24 cellular contexts compared by ENCODE assay signal in the genomic region with DNA sequence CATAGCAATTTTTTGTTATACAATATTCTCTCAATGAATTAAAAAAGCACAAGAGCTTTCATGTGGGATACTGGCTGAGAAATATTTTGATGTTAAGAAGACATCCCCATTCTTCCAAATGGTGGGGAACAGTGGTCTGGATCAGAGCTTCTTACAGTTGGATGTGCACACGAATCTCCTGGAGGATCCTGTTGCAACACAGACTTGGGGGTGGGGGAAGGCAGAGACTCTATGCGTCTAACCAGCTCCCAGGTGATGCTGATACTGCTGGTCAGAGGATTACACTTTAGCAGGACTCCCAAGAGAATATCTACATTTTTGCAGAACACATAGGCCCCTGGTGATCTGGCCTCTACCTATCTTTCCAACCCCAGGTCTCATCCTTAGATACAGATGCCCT.
"Had no signal": no experiment of that assay in that cellular context is flagged by ENCODE, and none has a peak within 500 bp of the region (broad histone marks: within the 10 kb centered on the region; RNA-seq: fewer than 3 reads in every experiment).

No MANE protein-coding gene starts in this region.

- H3K27ac ChIP-seq: stomach, suprapubic skin, testis, thoracic aorta, thyroid gland, tibial artery, tibial nerve, transverse colon, upper lobe of left lung, upper lobe of right lung, uterus, vagina had no signal

- FAIRE-seq: urothelium cell line had no signal

- H3K4me1 ChIP-seq: stomach, suprapubic skin, testis, thyroid gland, tibial artery, tibial nerve, transverse colon, upper lobe of left lung, upper lobe of right lung, uterus, vagina had no signal

- H3K36me3 ChIP-seq: stomach, suprapubic skin, thoracic aorta, thyroid gland, tibial artery, tibial nerve, transverse colon, upper lobe of left lung, upper lobe of right lung, uterus, vagina had no signal

- H3K4me3 ChIP-seq: stomach, suprapubic skin, testis, thoracic aorta, thyroid gland, tibial artery, tibial nerve, transverse colon, upper lobe of left lung, upper lobe of right lung, uterus, vagina had no signal

- H3K9me3 ChIP-seq: stomach, suprapubic skin, testis, thoracic aorta, thyroid gland, tibial artery, tibial nerve, transverse colon, upper lobe of left lung, upper lobe of right lung, uterus, vagina had no signal

- DNase-seq: stimulated activated CD4-positive, alpha-beta T cell treated with anti-CD3 and anti-CD28 coated beads, Interleukin-2, amount 100 ng/mL, for 48 hours; stimulated activated CD4-positive, alpha-beta T cell treated with anti-CD3 and anti-CD28 coated beads, Interleukin-4, amount 100 ng/mL, for 1 hour; stimulated activated CD4-positive, alpha-beta T cell treated with anti-CD3 and anti-CD28 coated beads, Interleukin-4, amount 100 ng/mL, for 24 hours; stimulated activated CD4-positive, alpha-beta T cell treated with anti-CD3 and anti-CD28 coated beads, Interleukin-4, amount 100 ng/mL, for 4 hours; stimulated activated CD8-positive, alpha-beta memory T cell treated with anti-CD3 and anti-CD28 coated beads, Interleukin-4, amount 100 ng/mL, for 48 hours; stimulated activated naive B cell treated with anti-CD40 and anti-IgM and Interleukin-4, amounts not matched to agents 10 μg/mL and 1 μg/mL and 100 μg/mL, for 72 hours; stimulated activated naive CD4-positive, alpha-beta T cell; stimulated activated naive CD4-positive, alpha-beta T cell treated with Interleukin-2 at 50 U/mL for 16 hours; stimulated activated naive CD8-positive, alpha-beta T cell treated with anti-CD3 and anti-CD28 coated beads, Interleukin-15, amount 100 ng/mL, for 72 hours; stimulated activated naive CD8-positive, alpha-beta T cell treated with anti-CD3 and anti-CD28 coated beads, Interleukin-15, Interleukin-2, amounts not matched to agents 100 U/mL and 50 U/mL, for 24 hours; stomach; substantia nigra; testis; thyroid gland; tibial artery; transverse colon; upper lobe of left lung; upper lobe of right lung; uterus had no signal

- H3K27me3 ChIP-seq: testis, thyroid gland, tibial artery, tibial nerve, upper lobe of left lung, upper lobe of right lung, uterus, vagina had no signal
